Comparison of ENCODE assay signal across 10 cellular contexts in the genomic region with DNA sequence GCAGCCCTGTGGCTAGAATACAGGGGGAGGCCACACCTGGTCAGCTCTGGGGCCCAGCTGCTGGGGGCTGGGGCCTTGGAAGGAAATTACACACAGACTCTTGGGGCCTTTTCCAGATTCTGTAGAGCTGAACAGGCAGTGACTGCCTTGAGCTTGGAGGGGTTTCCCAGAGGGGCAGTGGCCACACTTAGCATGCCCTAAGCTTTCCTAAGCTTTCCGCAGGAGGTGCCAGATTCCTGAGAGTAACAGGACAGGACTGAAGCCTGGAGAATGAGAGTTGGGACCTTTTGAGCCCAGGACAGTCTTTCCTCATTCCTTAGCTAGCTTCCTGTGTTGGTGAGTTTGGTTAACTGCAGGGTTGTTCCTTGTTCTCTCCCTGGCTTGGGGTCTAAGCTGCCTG. TPM values are rescaled to one million over a fixed set of nuclear protein-coding genes. Genes with fewer than 3 reads are reported as not detected.
DNase-seq lines count a peak whose midpoint lies in the region; ATAC-seq and TF ChIP-seq lines count a peak whose summit lies in the region.
"Had no signal": no experiment of that assay in that cellular context is flagged by ENCODE, and none has a peak within 500 bp of the region (broad histone marks: within the 10 kb centered on the region; RNA-seq: fewer than 3 reads in every experiment).

No MANE protein-coding gene starts in this region.

- H3K27me3 ChIP-seq in hepatocyte = no peaks in the 10 kb centered on the region
- H3K27me3 ChIP-seq: pancreas had no signal

- no peak for TF ChIP-seq CTCF in activated CD8-positive, alpha-beta T cell treated with anti-CD3 and anti-CD28 coated beads for 36 hours (IDR thresholded peaks at IDR 0.05)
- TF ChIP-seq CTCF in hepatocyte (IDR thresholded peaks at IDR 0.05; ENCODE audit: poor library complexity) = no peak

- no peaks in the 10 kb centered on the region for H4K20me1 ChIP-seq in hepatocyte (ENCODE audit: insufficient read depth, poor library complexity, severe bottlenecking)

- intact Hi-C loops in activated CD8-positive, alpha-beta T cell treated with anti-CD3 and anti-CD28 coated beads for 36 hours (cut with micrococcal nuclease) = no loop called here

- no peak overlapping the region for H2AFZ ChIP-seq in hepatocyte

- POLR2A ChIA-PET in activated CD8-positive, alpha-beta T cell treated with anti-CD3 and anti-CD28 coated beads for 36 hours (lab: Charles Lee) = interaction anchor here (0.8 to 1.5 kb wide), 5 partner anchors 16 to 104 kb away, joined by 3 to 5 read pairs (median 4); partner anchors contain the start of genes ENDOG, PKN3, SPOUT1 and ZER1

- H3K27ac Mint-ChIP-seq in activated CD8-positive, alpha-beta T cell treated with anti-CD3 and anti-CD28 coated beads for 36 hours = peak overlapping the region; percentile 85
- H3K27ac Mint-ChIP-seq in stimulated activated effector memory CD8-positive, alpha-beta T cell treated with anti-CD3 and anti-CD28 coated beads, Interleukin-12 subunit alpha, Interleukin-12 subunit beta, amount 100 ng/mL, for 72 hours = peak overlapping the region; percentile 93

- no peak overlapping the region for H3K4me3 ChIP-seq in hepatocyte

- H3K27me3 Mint-ChIP-seq in activated T-cell treated with anti-CD3 and anti-CD28 coated beads, Interleukin-2, amount 50 U/mL, for 4 hours (ENCODE audit: low read depth) = no peaks in the 10 kb centered on the region
- H3K27me3 Mint-ChIP-seq in activated CD8-positive, alpha-beta T cell treated with anti-CD3 and anti-CD28 coated beads for 36 hours = no peaks in the 10 kb centered on the region

- H3K4me2 ChIP-seq in hepatocyte = peak overlapping the region; percentile 76

- peak overlapping the region; percentile 92 for H3K4me3 Mint-ChIP-seq in activated T-cell treated with anti-CD3 and anti-CD28 coated beads, Interleukin-2, amount 50 U/mL, for 4 hours
- H3K4me3 Mint-ChIP-seq in activated CD8-positive, alpha-beta T cell treated with anti-CD3 and anti-CD28 coated beads for 36 hours = peak overlapping the region; percentile 93
- peak overlapping the region; percentile 97 for H3K4me3 Mint-ChIP-seq in stimulated activated effector memory CD8-positive, alpha-beta T cell treated with anti-CD3 and anti-CD28 coated beads, Interleukin-12 subunit alpha, Interleukin-12 subunit beta, amount 100 ng/mL, for 72 hours

- H3K36me3 ChIP-seq in hepatocyte (replicated peaks; ENCODE audit: insufficient read depth, low read depth) = no peaks in the 10 kb centered on the region

- H3K27ac ChIP-seq in hepatocyte = peak overlapping the region; percentile 71

- ATAC-seq in activated T-cell treated with anti-CD3 and anti-CD28 coated beads, Interleukin-2, amount 50 U/mL, for 4 hours = no peak
- no peak for ATAC-seq in activated CD8-positive, alpha-beta T cell treated with anti-CD3 and anti-CD28 coated beads for 36 hours
- ATAC-seq in stimulated activated effector memory CD8-positive, alpha-beta T cell treated with anti-CD3 and anti-CD28 coated beads, Interleukin-12 subunit alpha, Interleukin-12 subunit beta, amount 100 ng/mL, for 72 hours = no peak
- ATAC-seq in HG03432 (IDR thresholded peaks at IDR 0.05; ENCODE audit: unreplicated experiment) = no peak

- no peak for DNase-seq in activated T-cell treated with anti-CD3 and anti-CD28 coated beads, Interleukin-2, amount 50 U/mL, for 4 hours
- DNase-seq in activated T-cell treated with anti-CD3 and anti-CD28 coated beads, Interleukin-2, amount 50 U/mL, for 1 hour = no peak
- no peak for DNase-seq in activated CD8-positive, alpha-beta T cell treated with anti-CD3 and anti-CD28 coated beads for 36 hours
- DNase-seq in hepatocyte (ENCODE audit: low spot score) (no peak), NCI-H146 treated with DMSO at 0.1 percent for 48 hours (lab: John Stamatoyannopoulos, UW; ENCODE audit: unreplicated experiment) (no peak)
- no peak for DNase-seq in stimulated activated effector memory CD8-positive, alpha-beta T cell treated with anti-CD3 and anti-CD28 coated beads, Interleukin-12 subunit alpha, Interleukin-12 subunit beta, amount 100 ng/mL, for 72 hours (ENCODE audit: low spot score in 2 of 2)
- DNase-seq in central memory CD4-positive, alpha-beta T cell = no peak
- DNase-seq: activated CD4-positive, alpha-beta T cell treated with anti-CD3 and anti-CD28 coated beads for 4 hours; pancreas had no signal

- H3K9me2 ChIP-seq in hepatocyte (replicated peaks; ENCODE audit: insufficient read depth) = no peaks in the 10 kb centered on the region

- no peaks in the 10 kb centered on the region for H3K9me3 Mint-ChIP-seq in activated T-cell treated with anti-CD3 and anti-CD28 coated beads, Interleukin-2, amount 50 U/mL, for 4 hours
- no peaks in the 10 kb centered on the region for H3K9me3 Mint-ChIP-seq in activated CD8-positive, alpha-beta T cell treated with anti-CD3 and anti-CD28 coated beads for 36 hours
- H3K9me3 Mint-ChIP-seq in stimulated activated effector memory CD8-positive, alpha-beta T cell treated with anti-CD3 and anti-CD28 coated beads, Interleukin-12 subunit alpha, Interleukin-12 subunit beta, amount 100 ng/mL, for 72 hours = no peaks in the 10 kb centered on the region

- no peaks in the 10 kb centered on the region for H3K9me3 ChIP-seq in hepatocyte (ENCODE audit: low read depth)
- H3K9me3 ChIP-seq: pancreas had no signal

- H3K79me2 ChIP-seq in hepatocyte = peaks cover 24% of the 10 kb centered on the region

- CTCF ChIA-PET in activated CD8-positive, alpha-beta T cell treated with anti-CD3 and anti-CD28 coated beads for 36 hours (lab: Charles Lee) = interaction anchor here (1.0 to 2.7 kb wide), 5 partner anchors 21 to 138 kb away, joined by 3 to 14 read pairs (median 4); partner anchors contain the start of genes ENDOG and PKN3

- H3K4me1 ChIP-seq in hepatocyte (ENCODE audit: insufficient read depth) = peaks cover 12% of the 10 kb centered on the region

- peaks cover 8% of the 10 kb centered on the region for H3K36me3 Mint-ChIP-seq in activated T-cell treated with anti-CD3 and anti-CD28 coated beads, Interleukin-2, amount 50 U/mL, for 4 hours (ENCODE audit: insufficient read depth)
- peaks cover 7% of the 10 kb centered on the region for H3K36me3 Mint-ChIP-seq in activated CD8-positive, alpha-beta T cell treated with anti-CD3 and anti-CD28 coated beads for 36 hours (ENCODE audit: low read depth)
- peaks cover 55% of the 10 kb centered on the region for H3K36me3 Mint-ChIP-seq in stimulated activated effector memory CD8-positive, alpha-beta T cell treated with anti-CD3 and anti-CD28 coated beads, Interleukin-12 subunit alpha, Interleukin-12 subunit beta, amount 100 ng/mL, for 72 hours

- peaks cover 20% of the 10 kb centered on the region for H3K4me1 Mint-ChIP-seq in activated T-cell treated with anti-CD3 and anti-CD28 coated beads, Interleukin-2, amount 50 U/mL, for 4 hours (ENCODE audit: low read depth)
- H3K4me1 Mint-ChIP-seq in activated CD8-positive, alpha-beta T cell treated with anti-CD3 and anti-CD28 coated beads for 36 hours (ENCODE audit: low read depth) = peaks cover 22% of the 10 kb centered on the region
- peaks cover 24% of the 10 kb centered on the region for H3K4me1 Mint-ChIP-seq in stimulated activated effector memory CD8-positive, alpha-beta T cell treated with anti-CD3 and anti-CD28 coated beads, Interleukin-12 subunit alpha, Interleukin-12 subunit beta, amount 100 ng/mL, for 72 hours

- 93% methylated on average over 1 of the region's 1 CpG for WGBS in hepatocyte (ENCODE audit: low lambda C conversion rate, missing lambda C conversion rate)

RNA-seq across cellular contexts. Expression of gene TBC1D13, which starts 1.4 kb away (rescaled TPM):
- total RNA-seq in activated T-cell treated with anti-CD3 and anti-CD28 coated beads, Interleukin-2, amount 50 U/mL, for 4 hours = 10 to 100 TPM; 23.7 to 26.9 (median 24.6) TPM
- total RNA-seq in activated CD8-positive, alpha-beta T cell treated with anti-CD3 and anti-CD28 coated beads for 36 hours = 10 to 100 TPM; 11.7 to 12.5 TPM
- 21.4 and 39.3 TPM in 2 replicates for total RNA-seq in hepatocyte
- 20.4 and 25.2 TPM in 2 replicates for polyA plus RNA-seq in hepatocyte

RNA-seq across cellular contexts. Expression of gene ZER1, which starts 16.7 kb away (rescaled TPM):
- 10 to 100 TPM; 10.9 to 14.9 (median 14.5) TPM for total RNA-seq in activated T-cell treated with anti-CD3 and anti-CD28 coated beads, Interleukin-2, amount 50 U/mL, for 4 hours
- total RNA-seq in activated CD8-positive, alpha-beta T cell treated with anti-CD3 and anti-CD28 coated beads for 36 hours = 10 to 100 TPM; 14.9 to 17.8 TPM
- total RNA-seq in hepatocyte = 26.0 and 38.9 TPM in 2 replicates
- polyA plus RNA-seq in hepatocyte = 24.4 and 25.1 TPM in 2 replicates

RNA-seq across cellular contexts. Expression of gene ENDOG, which starts 29.9 kb away (rescaled TPM):
- 10 to 100 TPM; 22.6 to 28.5 (median 26.4) TPM for total RNA-seq in activated T-cell treated with anti-CD3 and anti-CD28 coated beads, Interleukin-2, amount 50 U/mL, for 4 hours
- 10 to 100 TPM; 21.8 to 23.9 TPM for total RNA-seq in activated CD8-positive, alpha-beta T cell treated with anti-CD3 and anti-CD28 coated beads for 36 hours
- 18.9 and 22.5 TPM in 2 replicates for total RNA-seq in hepatocyte
- polyA plus RNA-seq in hepatocyte = 32.6 and 37.4 TPM in 2 replicates

RNA-seq across cellular contexts. Expression of gene SPOUT1, which starts 41.1 kb away (rescaled TPM):
- 100 to 1,000 TPM; 228 to 233 (median 233) TPM for total RNA-seq in activated T-cell treated with anti-CD3 and anti-CD28 coated beads, Interleukin-2, amount 50 U/mL, for 4 hours
- 10 to 100 TPM; 85.9 to 91.2 TPM for total RNA-seq in activated CD8-positive, alpha-beta T cell treated with anti-CD3 and anti-CD28 coated beads for 36 hours
- total RNA-seq in hepatocyte = 21.9 and 27.3 TPM in 2 replicates
- 38.5 and 59.6 TPM in 2 replicates for polyA plus RNA-seq in hepatocyte
